In the genomic region with DNA sequence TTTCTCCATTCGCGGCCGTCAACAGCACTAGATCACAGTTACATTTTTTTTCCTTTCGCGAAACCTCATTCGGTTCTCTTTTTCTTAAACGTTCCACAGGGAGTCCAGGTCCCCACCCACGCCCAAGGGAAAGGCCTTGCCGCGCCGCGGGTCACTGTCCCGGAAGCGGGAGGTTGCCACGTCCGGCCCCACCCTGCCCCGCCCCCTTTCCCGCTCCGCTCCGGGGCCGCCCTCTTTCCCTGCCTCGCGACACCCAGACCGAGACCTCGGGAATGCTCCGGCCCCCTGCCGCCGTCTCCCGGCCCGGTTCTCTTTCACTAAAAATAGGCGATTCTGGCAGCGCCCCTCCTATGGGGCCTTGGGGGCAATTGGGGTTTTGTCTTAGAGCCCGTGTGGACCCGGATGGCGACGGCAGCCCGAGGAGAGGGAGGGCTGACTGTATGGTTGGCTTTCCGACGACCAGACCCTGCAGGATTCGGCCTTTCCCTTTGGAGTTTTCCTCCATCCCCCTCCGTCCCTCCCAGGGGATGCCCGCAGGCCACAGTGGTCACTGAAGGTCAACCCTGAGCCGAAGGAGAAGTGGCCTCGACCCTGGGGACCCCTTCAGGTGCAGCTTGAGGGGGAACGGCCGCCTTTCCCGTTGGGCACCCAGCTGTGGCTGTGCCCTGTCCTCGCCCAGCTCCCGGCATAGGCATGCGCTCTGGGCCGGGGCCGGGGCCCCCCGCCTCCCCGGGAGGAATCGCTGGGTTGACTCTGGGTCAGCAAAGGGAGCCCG, we compare ENCODE assay signal across 8 cellular contexts. TPM values are rescaled to one million over a fixed set of nuclear protein-coding genes. Genes with fewer than 3 reads are reported as not detected.
DNase-seq lines count a peak whose midpoint lies in the region; TF ChIP-seq lines count a peak whose summit lies in the region.

No MANE protein-coding gene starts in this region.

- H3K9me3 ChIP-seq in NT2/D1 (ENCODE audit: insufficient read depth, low read length) (no peaks in the 10 kb centered on the region), cardiac muscle cell (ENCODE audit: low read depth) (no peaks in the 10 kb centered on the region), prostate gland (no peaks in the 10 kb centered on the region), vagina (no peaks in the 10 kb centered on the region)

- no peaks in the 10 kb centered on the region for H3K27me3 Mint-ChIP-seq in activated naive CD4-positive, alpha-beta T cell treated with anti-CD3 and anti-CD28 coated beads, Interleukin-2, amount 50 U/mL, for 24 hours

- H3K9me3 Mint-ChIP-seq in activated naive CD4-positive, alpha-beta T cell treated with anti-CD3 and anti-CD28 coated beads, Interleukin-2, amount 50 U/mL, for 24 hours = no peaks in the 10 kb centered on the region

- peak overlapping the region; percentile 96 for H3K4me3 Mint-ChIP-seq in activated naive CD4-positive, alpha-beta T cell treated with anti-CD3 and anti-CD28 coated beads, Interleukin-2, amount 50 U/mL, for 24 hours

- whole genome bisulfite sequencing in prostate gland = under 1% methylated on average over 53 of the region's 56 CpGs

- H3K4me1 ChIP-seq in NT2/D1 (ENCODE audit: insufficient read depth, insufficient read length) = peaks cover 5% of the 10 kb centered on the region
- H3K4me1 ChIP-seq in cardiac muscle cell (ENCODE audit: low read depth) = peaks cover 35% of the 10 kb centered on the region
- H3K4me1 ChIP-seq in prostate gland (replicated peaks) = peaks cover 17% of the 10 kb centered on the region
- peaks cover 80% of the 10 kb centered on the region for H3K4me1 ChIP-seq in vagina

- peak overlapping the region; percentile 99 for H3K9ac ChIP-seq in NT2/D1 (ENCODE audit: insufficient read length, low read depth)

- H3K27me3 ChIP-seq in H7 (ENCODE audit: control insufficient read depth, insufficient read depth, low read length) (no peaks in the 10 kb centered on the region), NT2/D1 (ENCODE audit: insufficient read depth, insufficient read length) (no peaks in the 10 kb centered on the region), cardiac muscle cell (no peaks in the 10 kb centered on the region), prostate gland (replicated peaks; ENCODE audit: insufficient read depth) (no peaks in the 10 kb centered on the region), vagina (no peaks in the 10 kb centered on the region)

- peaks cover 68% of the 10 kb centered on the region for H3K4me1 Mint-ChIP-seq in activated naive CD4-positive, alpha-beta T cell treated with anti-CD3 and anti-CD28 coated beads, Interleukin-2, amount 50 U/mL, for 24 hours

- peaks cover 22% of the 10 kb centered on the region for H3K36me3 ChIP-seq in H7 (replicated peaks; ENCODE audit: control insufficient read depth, insufficient read depth, low read length)
- H3K36me3 ChIP-seq in NT2/D1 (ENCODE audit: insufficient read depth, insufficient read length, low read length) = peaks cover 51% of the 10 kb centered on the region
- H3K36me3 ChIP-seq in cardiac muscle cell = peaks cover 7% of the 10 kb centered on the region
- peaks cover 0 to 4% of the 10 kb centered on the region in 2 donors for H3K36me3 ChIP-seq in prostate gland
- peaks cover 0 to 8% of the 10 kb centered on the region in 2 donors for H3K36me3 ChIP-seq in vagina

- H3K27ac ChIP-seq in cardiac muscle cell (peak overlapping the region; percentile 92), prostate gland (peak overlapping the region; percentile 92 to 96), vagina (peak overlapping the region; percentile 95)

- in situ Hi-C loops in Caki2 (cut with HindIII; ENCODE audit: low pct_unique_long_range_greater_than_20kb, low sequenced_read_pairs) = no loop called here

- H3K4me3 ChIP-seq in H7 (ENCODE audit: insufficient read depth, low read depth, low read length) = peak overlapping the region; percentile 98
- peak overlapping the region; percentile 93 for H3K4me3 ChIP-seq in NT2/D1 (ENCODE audit: insufficient read length, low read depth)
- H3K4me3 ChIP-seq in cardiac muscle cell = peak overlapping the region; percentile 71
- H3K4me3 ChIP-seq in prostate gland = peak overlapping the region; percentile 67 to 74
- peak overlapping the region; percentile 77 to 98 for H3K4me3 ChIP-seq in vagina

- DNase-seq in Caki2 (ENCODE audit: low read depth) (peak; percentile 89), H7 (peak; percentile 96), NT2/D1 (ENCODE audit: low read depth, low spot score) (no peak), cardiac muscle cell (ENCODE audit: low read depth in 1 of 2, low spot score in 1 of 2) (peak; percentile 86 to 89), prostate gland (ENCODE audit: low spot score) (peak; percentile 84), vagina (ENCODE audit: extremely low spot score in 2 of 2) (peak in 1 of 2 donors; percentile 90), NCI-H748 treated with DMSO at 0.1 percent for 48 hours (lab: John Stamatoyannopoulos, UW) (no peak)

- H3K36me3 Mint-ChIP-seq in activated naive CD4-positive, alpha-beta T cell treated with anti-CD3 and anti-CD28 coated beads, Interleukin-2, amount 50 U/mL, for 24 hours = peaks cover 22% of the 10 kb centered on the region

- peak overlapping the region; percentile 96 for H3K27ac Mint-ChIP-seq in activated naive CD4-positive, alpha-beta T cell treated with anti-CD3 and anti-CD28 coated beads, Interleukin-2, amount 50 U/mL, for 24 hours

- TF ChIP-seq CTCF in cardiac muscle cell (IDR thresholded peaks at IDR 0.05; ENCODE audit: low read depth, low read length) (peak; percentile 10), prostate gland (IDR thresholded peaks at IDR 0.05) (peak in 1 of 4 experiments; percentile 28), vagina (IDR thresholded peaks at IDR 0.05) (no peak)

- intact Hi-C loops in prostate gland (cut with DNase I) = loop anchor here (10.0 kb wide), 2 partner anchors 382 to 442 kb away; a partner anchor contains a TSS
- intact Hi-C loops in vagina (cut with DNase I) = loop anchor here (10.0 kb wide), 1 partner anchor 412 kb away; no protein-coding TSS in a partner anchor

- no peak for TF ChIP-seq POLR2A in prostate gland (IDR thresholded peaks at IDR 0.05)
- peak in 1 of 2 donors; percentile 45 for TF ChIP-seq POLR2A in vagina (IDR thresholded peaks at IDR 0.05)

RNA-seq across cellular contexts. Expression of a gene that starts 2.8 kb away (rescaled TPM):
- 4,377 and 4,541 TPM in 2 replicates for total RNA-seq in Caki2 (2014; rRNA removed; shearing (Covaris generic); ENCODE audit: low replicate concordance)
- 5,491 and 6,126 TPM in 2 replicates for total RNA-seq in H7 (2014; rRNA removed; shearing (Covaris generic))
- total RNA-seq in cardiac muscle cell (2,235 and 2,267 TPM in 2 replicates), prostate gland (1,000 to 10,000 TPM; 2,058 to 4,360 TPM), vagina (3,043 TPM)
- polyA plus RNA-seq in cardiac muscle cell = 803 and 899 TPM in 2 replicates

RNA-seq across cellular contexts. Expression of a gene that starts 14.5 kb away (rescaled TPM):
- 1.3 and 12.9 TPM in 2 replicates for total RNA-seq in Caki2 (2014; rRNA removed; shearing (Covaris generic); ENCODE audit: low replicate concordance)
- 1.9 and 2.4 TPM in 2 replicates for total RNA-seq in H7 (2014; rRNA removed; shearing (Covaris generic))
- 10.4 and 12.3 TPM in 2 replicates for total RNA-seq in cardiac muscle cell
- polyA plus RNA-seq in cardiac muscle cell = 9.5 and 10.5 TPM in 2 replicates
- 10 to 100 TPM; 11.2 to 15.2 TPM for total RNA-seq in prostate gland
- 17.2 TPM for total RNA-seq in vagina

RNA-seq across cellular contexts. Expression of a gene that starts 23.4 kb away (rescaled TPM):
- 17.9 and 32.2 TPM in 2 replicates for total RNA-seq in Caki2 (2014; rRNA removed; shearing (Covaris generic); ENCODE audit: low replicate concordance)
- total RNA-seq in H7 (2014; rRNA removed; shearing (Covaris generic)) = 13.6 and 19.8 TPM in 2 replicates
- total RNA-seq in cardiac muscle cell = 29.4 and 30.1 TPM in 2 replicates
- polyA plus RNA-seq in cardiac muscle cell = 3.4 and 5.4 TPM in 2 replicates
- 10 to 100 TPM; 16.9 to 28.3 TPM for total RNA-seq in prostate gland
- 7.9 TPM for total RNA-seq in vagina

RNA-seq across cellular contexts. Expression of a gene that starts 41.5 kb away (rescaled TPM):
- 56.2 and 62.2 TPM in 2 replicates for total RNA-seq in Caki2 (2014; rRNA removed; shearing (Covaris generic); ENCODE audit: low replicate concordance)
- 0.07 and 0.92 TPM in 2 replicates for total RNA-seq in H7 (2014; rRNA removed; shearing (Covaris generic))
- total RNA-seq in cardiac muscle cell (0.39 TPM in 1 of 2 replicates, not detected in the other), prostate gland (1 to 10 TPM; 4.5 to 6.4 TPM), vagina (21.6 TPM)
- 0.11 and 0.20 TPM in 2 replicates for polyA plus RNA-seq in cardiac muscle cell

Comparison
In these comparisons a context has a peak if more than half of its experiments do, and no peak if none do; other contexts are left out.
1. DNase-seq: peak in Caki2 (single experiment), H7 (single experiment), cardiac muscle cell (2 of 2) and prostate gland (single experiment); none in NT2/D1 (single experiment) and NCI-H748 treated with DMSO at 0.1 percent for 48 hours (single experiment).
2. Peak in every context shown above with its lines, with median percentiles within 50 percentile points of each other: H3K4me3 ChIP-seq and H3K27ac ChIP-seq.